In the genomic region with DNA sequence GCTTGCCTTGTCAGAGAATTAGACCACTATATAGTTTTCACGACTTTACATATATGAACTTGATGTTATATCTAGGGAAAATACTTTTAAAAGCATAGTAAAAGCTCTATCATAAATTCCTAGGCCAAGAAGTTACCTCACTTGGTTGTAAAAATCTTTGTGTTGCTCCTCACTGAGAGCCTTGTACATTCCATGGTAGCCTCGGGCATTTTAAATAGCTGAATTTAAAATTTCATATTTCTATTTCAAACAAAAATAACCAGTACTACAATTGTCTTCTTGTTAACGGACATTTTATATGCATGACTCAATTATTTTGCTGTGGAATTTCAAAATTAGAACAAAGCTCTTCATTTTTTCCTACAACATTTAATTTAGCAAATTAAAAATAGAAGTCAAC, we compare ENCODE assay signal across 28 cellular contexts.
"Had no signal": no experiment of that assay in that cellular context is flagged by ENCODE, and none has a peak within 500 bp of the region (broad histone marks: within the 10 kb centered on the region; RNA-seq: fewer than 3 reads in every experiment).

No MANE protein-coding gene starts in this region.

- ATAC-seq: activated CD8-positive, alpha-beta memory T cell treated with anti-CD3 and anti-CD28 coated beads, Interleukin-2, amount 10 ng/mL, durations not matched to agents 7 days and 5 days; activated naive CD4-positive, alpha-beta T cell treated with anti-CD3 and anti-CD28 coated beads, Interleukin-2, amount 50 U/mL, for 72 hours; activated naive CD8-positive, alpha-beta T cell treated with anti-CD3 and anti-CD28 coated beads, Interleukin-2, amount 50 U/mL, for 24 hours; T-cell had no signal

- H3K27me3 ChIP-seq: ascending aorta, cardiac muscle cell, Peyer's patch had no signal

- H3K36me3 ChIP-seq: ascending aorta, Peyer's patch had no signal

- H3K4me2 ChIP-seq: KMS-11 had no signal

- H3K9ac ChIP-seq: KMS-11 had no signal

- H3K4me3 ChIP-seq: ascending aorta, cardiac muscle cell, Peyer's patch had no signal

- DNase-seq: activated B cell treated with CpG ODN at 0.5 μM for 24 hours; activated CD4-positive, alpha-beta T cell treated with anti-CD3 and anti-CD28 coated beads for 1 hour; activated CD4-positive, alpha-beta T cell treated with anti-CD3 and anti-CD28 coated beads, Interleukin-2, amount 10 ng/mL, durations not matched to agents 24 days and 14 days; activated CD4-positive, alpha-beta T cell treated with anti-CD3 and anti-CD28 coated beads, Interleukin-2, amount 50 U/mL, for 48 hours; activated CD8-positive, alpha-beta memory T cell treated with anti-CD3 and anti-CD28 coated beads, Interleukin-2, amount 10 ng/mL, durations not matched to agents 7 days and 5 days; activated effector memory CD4-positive, alpha-beta T cell treated with anti-CD3 and anti-CD28 coated beads, Interleukin-2, amount 50 U/mL, for 16 hours; activated naive CD4-positive, alpha-beta T cell treated with Interleukin-2 at 50 U/mL for 16 hours; activated naive CD8-positive, alpha-beta T cell treated with anti-CD3 and anti-CD28 coated beads, Interleukin-2, amount 50 U/mL, for 24 hours; activated T-cell treated with anti-CD3 and anti-CD28 coated beads, Interleukin-2, amount 50 U/mL, for 24 hours; amniotic stem cell; NCI-H1092 treated with DMSO at 0.1 percent for 48 hours; NCI-H1417 treated with DMSO at 0.1 percent for 48 hours; NCI-H1694; NCI-H2029; NCI-H2107; NCI-H226; NCI-H526 treated with DMSO at 0.1 percent for 48 hours; NCI-H82; Peyer's patch; SHP77 treated with DMSO at 0.1 percent for 48 hours; T-cell; T-helper 2 cell; T1000 had no signal

- H3K27ac ChIP-seq: ascending aorta, cardiac muscle cell, KMS-11, Peyer's patch, RWPE1 had no signal

- H3K4me1 ChIP-seq: ascending aorta, Peyer's patch had no signal

- H3K9me3 ChIP-seq: ascending aorta, Peyer's patch had no signal
